In genomic region chr2:49174755-49175154, GRCh38 we compare ENCODE assay signal across 20 cellular contexts. TPM values are rescaled to one million over a fixed set of nuclear protein-coding genes. Genes with fewer than 3 reads are reported as not detected.
DNase-seq lines count a peak whose midpoint lies in the region; TF ChIP-seq lines count a peak whose summit lies in the region.
"Had no signal": no experiment of that assay in that cellular context is flagged by ENCODE, and none has a peak within 500 bp of the region (broad histone marks: within the 10 kb centered on the region; RNA-seq: fewer than 3 reads in every experiment).

No MANE protein-coding gene starts in this region.

- H3K4me3 ChIP-seq in BE2C (ENCODE audit: low read depth, low read length), result no peak overlapping the region
- no peak overlapping the region for H3K4me3 ChIP-seq in colonic mucosa
- H3K4me3 ChIP-seq: A549, BLaER1, HAP-1 had no signal

- H3K9me3 ChIP-seq in BE2C (no peaks in the 10 kb centered on the region), colonic mucosa (no peaks in the 10 kb centered on the region)
- H3K9me3 ChIP-seq: A549, BLaER1, HAP-1 had no signal

- H3K4me1 ChIP-seq in BE2C, result peaks cover 8% of the 10 kb centered on the region; the same call in 1 of the 2 replicates
- H3K4me1 ChIP-seq in colonic mucosa, result no peaks in the 10 kb centered on the region
- H3K4me1 ChIP-seq: A549, BLaER1, HAP-1 had no signal

- TF ChIP-seq CTCF in BE2C (IDR thresholded peaks at IDR 0.05; ENCODE audit: low read depth, low read length) (no peak), colonic mucosa (IDR thresholded peaks at IDR 0.05) (no peak)

- DNase-seq in BE2C (peak; percentile 51), SK-N-DZ (ENCODE audit: low spot score) (peak; percentile 39), cerebellar cortex (ENCODE audit: low spot score) (peak; percentile 31), NCI-H1417 (lab: John Stamatoyannopoulos, UW) (no peak), colonic mucosa (no peak), NCI-H1930 (lab: John Stamatoyannopoulos, UW) (no peak)
- DNase-seq: 8988T; ACHN; CD4-positive, CD25-positive, alpha-beta regulatory T cell; CD8-positive, alpha-beta T cell; DMS 273 treated with DMSO at 0.1 percent for 48 hours; DMS79; EL; GF-D8; GOT3; HFFc6 had no signal

- no peaks in the 10 kb centered on the region for H3K36me3 ChIP-seq in BE2C
- H3K36me3 ChIP-seq in colonic mucosa, result no peaks in the 10 kb centered on the region
- H3K36me3 ChIP-seq: BLaER1, HAP-1 had no signal

- H3K27ac ChIP-seq in colonic mucosa, result no peak overlapping the region
- H3K27ac ChIP-seq: A549, BLaER1, C4-2B had no signal

- no peaks in the 10 kb centered on the region for H3K27me3 ChIP-seq in BE2C
- no peaks in the 10 kb centered on the region for H3K27me3 ChIP-seq in colonic mucosa
- H3K27me3 ChIP-seq: BLaER1 had no signal

- H3K9ac ChIP-seq in colonic mucosa (ENCODE audit: low read depth in 2 of 2, low read length in 2 of 2), result no peak overlapping the region
- H3K9ac ChIP-seq: BLaER1 had no signal

- intact Hi-C loops in colonic mucosa (cut with DNase I), result no loop called here

RNA-seq across cellular contexts. Expression of gene FSHR, which starts 20.4 kb away (rescaled TPM):
- not detected for polyA plus RNA-seq in BE2C (2012; ENCODE audit: insufficient read depth, insufficient read length, low read depth)
- not detected in 2 replicates for polyA plus RNA-seq in SK-N-DZ (2014; cell fraction: cytosol; rRNA removed)
- not detected in 2 replicates for polyA plus RNA-seq in SK-N-DZ (2014; cell fraction: nucleus; rRNA removed)
- total RNA-seq in colonic mucosa, result not detected
- total RNA-seq: CD4-positive, CD25-positive, alpha-beta regulatory T cell; CD8-positive, alpha-beta T cell; HFFc6 had no signal
- polyA plus RNA-seq: A549; CD4-positive, CD25-positive, alpha-beta regulatory T cell had no signal

Comparison
In these comparisons a context has a peak if more than half of its experiments do, and no peak if none do; other contexts are left out.
1. DNase-seq: peak in BE2C (single experiment), SK-N-DZ (single experiment) and cerebellar cortex (single experiment); none in NCI-H1417 (0 of 3), colonic mucosa (single experiment) and NCI-H1930 (0 of 2).